In the genomic region with DNA sequence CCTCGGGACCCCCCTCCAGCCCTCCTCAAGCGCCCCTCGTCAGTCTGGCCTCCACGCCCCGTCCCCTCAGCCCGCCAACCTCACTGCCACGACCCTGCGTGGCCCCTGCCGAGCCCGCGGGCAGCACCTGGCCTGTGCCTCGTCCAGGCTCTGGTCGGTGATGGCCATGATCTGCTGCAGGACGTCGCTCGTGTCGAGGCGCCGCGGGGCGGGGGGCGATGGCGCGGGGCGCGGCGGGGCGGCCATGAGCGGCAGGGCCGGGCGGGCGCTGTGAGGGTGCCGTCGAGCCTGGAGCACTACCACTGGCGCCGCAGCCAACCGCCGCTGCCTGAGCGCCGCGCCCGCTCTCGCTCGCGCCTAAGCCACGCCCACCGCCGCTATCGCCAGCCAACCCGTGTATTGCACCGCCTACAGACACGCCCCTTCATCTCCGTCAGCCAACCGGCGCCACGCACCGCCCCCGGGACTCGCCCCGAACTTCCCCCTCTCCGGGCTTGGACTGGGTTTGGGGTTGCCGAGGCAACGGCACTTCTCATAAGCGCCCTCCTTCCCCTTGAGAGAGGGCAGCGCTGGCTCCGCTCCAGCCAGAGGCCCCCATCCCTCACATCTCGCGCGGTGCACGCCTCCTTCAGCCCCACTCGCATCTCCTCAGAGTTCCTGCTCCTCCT, we compare ENCODE assay signal across 8 cellular contexts.
DNase-seq lines count a peak whose midpoint lies in the region; ATAC-seq lines count a peak whose summit lies in the region.

TSS of gene PBX4 (minus strand) at position 304 of the 668 bp plus-strand sequence. CDS start at position 246, 58 bp downstream.

- DNase-seq in AML-193 (lab: John Stamatoyannopoulos, UW) (peak; percentile 94 to 95), NCI-H446 (lab: John Stamatoyannopoulos, UW) (peak; percentile 95 to 98), cerebellar cortex (ENCODE audit: low spot score) (peak; percentile 75), kidney glomerular epithelial cell (lab: John Stamatoyannopoulos, UW) (peak; percentile 84)
- peak; percentile 99 for DNase-seq in activated CD4-positive, CD25-positive, alpha-beta regulatory T cell treated with anti-CD3 and anti-CD28 coated beads, Interleukin-2, amount 50 U/mL, for 72 hours
- peak; percentile 99 for DNase-seq in stimulated activated CD4-positive, alpha-beta T cell treated with anti-CD3 and anti-CD28 coated beads, Interleukin-1b, Interleukin-23, amount 100 ng/mL, for 48 hours

- ATAC-seq in GM19025 (IDR thresholded peaks at IDR 0.05; ENCODE audit: low read depth, unreplicated experiment) (peak; percentile 97), HG03280 (IDR thresholded peaks at IDR 0.05; ENCODE audit: unreplicated experiment) (peak; percentile 95)

Comparison
In these comparisons a context has a peak if more than half of its experiments do, and no peak if none do; other contexts are left out.
1. Peak in every context shown above with its lines: DNase-seq and ATAC-seq.